1 cellular context compared by ENCODE assay signal in the genomic region with DNA sequence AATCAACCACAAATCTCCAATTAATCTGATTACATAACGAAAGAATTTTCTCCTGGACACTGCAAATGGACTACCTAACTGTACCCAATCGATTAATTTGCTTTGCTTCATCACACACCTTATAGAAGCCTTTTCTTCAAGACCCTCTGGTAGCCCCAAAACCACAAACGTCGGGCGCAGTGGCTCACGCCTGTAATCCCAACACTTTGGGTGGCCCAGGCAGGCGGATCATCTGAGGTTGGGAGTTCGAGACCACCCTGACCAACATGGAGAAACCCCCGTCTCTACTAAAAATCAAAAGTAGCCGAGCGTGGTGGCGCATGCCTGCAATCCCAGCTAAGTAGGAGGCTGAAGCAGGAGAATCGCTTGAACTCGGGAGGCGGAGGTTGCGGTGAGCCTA.
TF ChIP-seq lines count a peak whose summit lies in the region.

No MANE protein-coding gene starts in this region.

TF ChIP-seq in SK-N-SH, 30 proteins besides CTCF, POLR2A, EP300 and RAD21 (continued from another document):
- TF ChIP-seq GATA2 (CRISPR knock-in tag; IDR thresholded peaks at IDR 0.05) (no peak), MEF2A (IDR thresholded peaks at IDR 0.05; ENCODE audit: borderline replicate concordance, low read depth) (no peak), TEAD4 (IDR thresholded peaks at IDR 0.05; ENCODE audit: borderline replicate concordance, insufficient read depth) (no peak), POLR2AphosphoS5 (IDR thresholded peaks at IDR 0.05; ENCODE audit: low read depth, low read length) (no peak), TCF12 (IDR thresholded peaks at IDR 0.05) (no peak), RXRA (IDR thresholded peaks at IDR 0.05; ENCODE audit: borderline replicate concordance, low read depth) (no peak)
- TF ChIP-seq, protein P1, sequence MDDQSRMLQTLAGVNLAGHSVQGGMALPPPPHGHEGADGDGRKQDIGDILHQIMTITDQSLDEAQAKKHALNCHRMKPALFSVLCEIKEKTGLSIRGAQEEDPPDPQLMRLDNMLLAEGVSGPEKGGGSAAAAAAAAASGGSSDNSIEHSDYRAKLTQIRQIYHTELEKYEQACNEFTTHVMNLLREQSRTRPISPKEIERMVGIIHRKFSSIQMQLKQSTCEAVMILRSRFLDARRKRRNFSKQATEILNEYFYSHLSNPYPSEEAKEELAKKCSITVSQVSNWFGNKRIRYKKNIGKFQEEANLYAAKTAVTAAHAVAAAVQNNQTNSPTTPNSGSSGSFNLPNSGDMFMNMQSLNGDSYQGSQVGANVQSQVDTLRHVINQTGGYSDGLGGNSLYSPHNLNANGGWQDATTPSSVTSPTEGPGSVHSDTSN (IDR thresholded peaks at IDR 0.05), result no peak
- TF ChIP-seq, protein P2, sequence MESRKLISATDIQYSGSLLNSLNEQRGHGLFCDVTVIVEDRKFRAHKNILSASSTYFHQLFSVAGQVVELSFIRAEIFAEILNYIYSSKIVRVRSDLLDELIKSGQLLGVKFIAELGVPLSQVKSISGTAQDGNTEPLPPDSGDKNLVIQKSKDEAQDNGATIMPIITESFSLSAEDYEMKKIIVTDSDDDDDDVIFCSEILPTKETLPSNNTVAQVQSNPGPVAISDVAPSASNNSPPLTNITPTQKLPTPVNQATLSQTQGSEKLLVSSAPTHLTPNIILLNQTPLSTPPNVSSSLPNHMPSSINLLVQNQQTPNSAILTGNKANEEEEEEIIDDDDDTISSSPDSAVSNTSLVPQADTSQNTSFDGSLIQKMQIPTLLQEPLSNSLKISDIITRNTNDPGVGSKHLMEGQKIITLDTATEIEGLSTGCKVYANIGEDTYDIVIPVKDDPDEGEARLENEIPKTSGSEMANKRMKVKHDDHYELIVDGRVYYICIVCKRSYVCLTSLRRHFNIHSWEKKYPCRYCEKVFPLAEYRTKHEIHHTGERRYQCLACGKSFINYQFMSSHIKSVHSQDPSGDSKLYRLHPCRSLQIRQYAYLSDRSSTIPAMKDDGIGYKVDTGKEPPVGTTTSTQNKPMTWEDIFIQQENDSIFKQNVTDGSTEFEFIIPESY (IDR thresholded peaks at IDR 0.05; ENCODE audit: borderline replicate concordance, low read depth), result no peak
